Comparison of ENCODE assay signal across 10 cellular contexts in genomic region chr12:115504241-115504941, GRCh38.
DNase-seq lines count a peak whose midpoint lies in the region; ATAC-seq, FAIRE-seq and TF ChIP-seq lines count a peak whose summit lies in the region.
"Had no signal": no experiment of that assay in that cellular context is flagged by ENCODE, and none has a peak within 500 bp of the region (broad histone marks: within the 10 kb centered on the region; RNA-seq: fewer than 3 reads in every experiment).

No MANE protein-coding gene starts in this region.

- H3K27me3 Mint-ChIP-seq in naive thymus-derived CD8-positive, alpha-beta T cell: peaks cover 0 to 1% (median 0%) of the 10 kb centered on the region in 5 donors
- H3K27me3 Mint-ChIP-seq in activated T-cell treated with anti-CD3 and anti-CD28 coated beads, Interleukin-2, amount 50 U/mL, for 72 hours (ENCODE audit: low read depth): no peaks in the 10 kb centered on the region

- peak overlapping the region; percentile 33 to 95 (median 85) for H3K27ac Mint-ChIP-seq in naive thymus-derived CD8-positive, alpha-beta T cell
- H3K27ac Mint-ChIP-seq in activated T-cell treated with anti-CD3 and anti-CD28 coated beads, Interleukin-2, amount 50 U/mL, for 72 hours: no peak overlapping the region

- H3K9me3 ChIP-seq in thyroid gland: no peaks in the 10 kb centered on the region

- H3K4me1 Mint-ChIP-seq in naive thymus-derived CD8-positive, alpha-beta T cell: peaks cover 0 to 10% (median 9%) of the 10 kb centered on the region in 4 donors
- H3K4me1 Mint-ChIP-seq in activated T-cell treated with anti-CD3 and anti-CD28 coated beads, Interleukin-2, amount 50 U/mL, for 72 hours (ENCODE audit: low read depth): peaks cover 7% of the 10 kb centered on the region

- H3K27me3 ChIP-seq in thyroid gland: no peaks in the 10 kb centered on the region

- intact Hi-C loops in thyroid gland (cut with DNase I): no loop called here

- DNase-seq in GM18507 (ENCODE audit: extremely low spot score, insufficient read length, low read depth) (peak; percentile 7), NOMO-1 treated with DMSO at 0.1 percent for 48 hours (lab: John Stamatoyannopoulos, UW; ENCODE audit: unreplicated experiment) (peak; percentile 85), thyroid gland (no peak)
- DNase-seq in naive thymus-derived CD8-positive, alpha-beta T cell: peak in 2 of 10 donors; percentile 26 to 28
- DNase-seq in activated T-cell treated with anti-CD3 and anti-CD28 coated beads, Interleukin-2, amount 50 U/mL, for 72 hours: no peak
- DNase-seq: aorta, NCI-H2171 treated with DMSO at 0.1 percent for 48 hours had no signal

- no peak overlapping the region for H3K4me3 ChIP-seq in thyroid gland (replicated peaks in 1 of 3)

- H3K36me3 ChIP-seq in thyroid gland: no peaks in the 10 kb centered on the region

- H3K36me3 Mint-ChIP-seq in naive thymus-derived CD8-positive, alpha-beta T cell: no peaks in the 10 kb centered on the region
- H3K36me3 Mint-ChIP-seq in activated T-cell treated with anti-CD3 and anti-CD28 coated beads, Interleukin-2, amount 50 U/mL, for 72 hours (ENCODE audit: insufficient read depth in 2 of 2): no peaks in the 10 kb centered on the region

- H3K4me3 Mint-ChIP-seq in naive thymus-derived CD8-positive, alpha-beta T cell: peak overlapping the region in 5 of 10 donors; percentile 5 to 73 (median 36)
- no peak overlapping the region for H3K4me3 Mint-ChIP-seq in activated T-cell treated with anti-CD3 and anti-CD28 coated beads, Interleukin-2, amount 50 U/mL, for 72 hours

- ATAC-seq in GM21825 (IDR thresholded peaks at IDR 0.05; ENCODE audit: unreplicated experiment) (peak; percentile 86), HG02840 (IDR thresholded peaks at IDR 0.05; ENCODE audit: low FRiP score, unreplicated experiment) (no peak), HG02970 (IDR thresholded peaks at IDR 0.05; ENCODE audit: low FRiP score, unreplicated experiment) (no peak)
- no peak for ATAC-seq in naive thymus-derived CD8-positive, alpha-beta T cell
- ATAC-seq in activated T-cell treated with anti-CD3 and anti-CD28 coated beads, Interleukin-2, amount 50 U/mL, for 72 hours (replicated peaks in 1 of 2): no peak

- peaks cover 0 to 30% (median 5%) of the 10 kb centered on the region in 9 donors for H3K9me3 Mint-ChIP-seq in naive thymus-derived CD8-positive, alpha-beta T cell
- H3K9me3 Mint-ChIP-seq in activated T-cell treated with anti-CD3 and anti-CD28 coated beads, Interleukin-2, amount 50 U/mL, for 72 hours: peaks cover 3 to 5% of the 10 kb centered on the region in 2 donors

- peak; percentile 46 for FAIRE-seq in GM18507 (lab: Jason Lieb, UNC)

- no peak overlapping the region for H3K27ac ChIP-seq in thyroid gland

- WGBS in thyroid gland, 2 donors: 69 to 78% methylated on average over 9 of the region's 9 CpGs

- no peak for TF ChIP-seq CTCF in thyroid gland (IDR thresholded peaks at IDR 0.05)

- POLR2A ChIA-PET in naive thymus-derived CD8-positive, alpha-beta T cell (lab: Charles Lee): no interaction called here

- no peak for TF ChIP-seq POLR2A in thyroid gland (IDR thresholded peaks at IDR 0.05)

- no peaks in the 10 kb centered on the region for H3K4me1 ChIP-seq in thyroid gland

Comparison
In these comparisons a context has a peak if more than half of its experiments do, and no peak if none do; other contexts are left out.
1. DNase-seq: peak in GM18507 (single experiment) and NOMO-1 treated with DMSO at 0.1 percent for 48 hours (single experiment); none in thyroid gland (0 of 2) and activated T-cell treated with anti-CD3 and anti-CD28 coated beads, Interleukin-2, amount 50 U/mL, for 72 hours (0 of 2).